1 cellular context compared by ENCODE assay signal in genomic region chr16:80084614-80085013, GRCh38.
TF ChIP-seq lines count a peak whose summit lies in the region.

No MANE protein-coding gene starts in this region.

TF ChIP-seq in H1, 55 proteins besides CTCF, POLR2A, EP300 and RAD21 (continued from another document):
- TF ChIP-seq CHD7 (IDR thresholded peaks at IDR 0.05; ENCODE audit: insufficient replicate concordance, low read length) (no peak), SP2 (IDR thresholded peaks at IDR 0.05; ENCODE audit: low read length) (no peak), POU5F1 (IDR thresholded peaks at IDR 0.05; ENCODE audit: low read depth, low read length) (no peak), HDAC2 (IDR thresholded peaks at IDR 0.05; ENCODE audit: borderline replicate concordance in 1 of 2, low read depth in 2 of 2, low read length in 2 of 2) (no peak)
